1 cellular context compared by ENCODE assay signal in genomic region chr19:7918615-7919421, GRCh38.
TF ChIP-seq lines count a peak whose summit lies in the region.

No MANE protein-coding gene starts in this region.

TF ChIP-seq in HepG2, 621 proteins besides CTCF, POLR2A, EP300 and RAD21 (continued from another document and continues in another):
- TF ChIP-seq, protein P1, sequence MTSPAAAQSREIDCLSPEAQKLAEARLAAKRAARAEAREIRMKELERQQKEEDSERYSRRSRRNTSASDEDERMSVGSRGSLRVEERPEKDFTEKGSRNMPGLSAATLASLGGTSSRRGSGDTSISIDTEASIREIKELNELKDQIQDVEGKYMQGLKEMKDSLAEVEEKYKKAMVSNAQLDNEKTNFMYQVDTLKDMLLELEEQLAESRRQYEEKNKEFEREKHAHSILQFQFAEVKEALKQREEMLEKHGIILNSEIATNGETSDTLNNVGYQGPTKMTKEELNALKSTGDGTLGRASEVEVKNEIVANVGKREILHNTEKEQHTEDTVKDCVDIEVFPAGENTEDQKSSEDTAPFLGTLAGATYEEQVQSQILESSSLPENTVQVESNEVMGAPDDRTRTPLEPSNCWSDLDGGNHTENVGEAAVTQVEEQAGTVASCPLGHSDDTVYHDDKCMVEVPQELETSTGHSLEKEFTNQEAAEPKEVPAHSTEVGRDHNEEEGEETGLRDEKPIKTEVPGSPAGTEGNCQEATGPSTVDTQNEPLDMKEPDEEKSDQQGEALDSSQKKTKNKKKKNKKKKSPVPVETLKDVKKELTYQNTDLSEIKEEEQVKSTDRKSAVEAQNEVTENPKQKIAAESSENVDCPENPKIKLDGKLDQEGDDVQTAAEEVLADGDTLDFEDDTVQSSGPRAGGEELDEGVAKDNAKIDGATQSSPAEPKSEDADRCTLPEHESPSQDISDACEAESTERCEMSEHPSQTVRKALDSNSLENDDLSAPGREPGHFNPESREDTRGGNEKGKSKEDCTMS (CRISPR knock-in tag; conservative IDR thresholded peaks at IDR 0.05) = no peak
- TF ChIP-seq SNAPC5 (CRISPR knock-in tag; IDR thresholded peaks at IDR 0.05; ENCODE audit: borderline replicate concordance) = no peak
- TF ChIP-seq NCOR1 (IDR thresholded peaks at IDR 0.05; ENCODE audit: borderline replicate concordance, low read length) = peak; percentile 62; the same call in 1 of the 2 replicates
- TF ChIP-seq, protein P2, sequence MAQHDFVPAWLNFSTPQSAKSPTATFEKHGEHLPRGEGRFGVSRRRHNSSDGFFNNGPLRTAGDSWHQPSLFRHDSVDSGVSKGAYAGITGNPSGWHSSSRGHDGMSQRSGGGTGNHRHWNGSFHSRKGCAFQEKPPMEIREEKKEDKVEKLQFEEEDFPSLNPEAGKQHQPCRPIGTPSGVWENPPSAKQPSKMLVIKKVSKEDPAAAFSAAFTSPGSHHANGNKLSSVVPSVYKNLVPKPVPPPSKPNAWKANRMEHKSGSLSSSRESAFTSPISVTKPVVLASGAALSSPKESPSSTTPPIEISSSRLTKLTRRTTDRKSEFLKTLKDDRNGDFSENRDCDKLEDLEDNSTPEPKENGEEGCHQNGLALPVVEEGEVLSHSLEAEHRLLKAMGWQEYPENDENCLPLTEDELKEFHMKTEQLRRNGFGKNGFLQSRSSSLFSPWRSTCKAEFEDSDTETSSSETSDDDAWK (CRISPR knock-in tag; IDR thresholded peaks at IDR 0.05) = no peak
- peak; percentile 30; the same call in 1 of the 2 replicates for TF ChIP-seq ZNF616 (CRISPR knock-in tag; IDR thresholded peaks at IDR 0.05; ENCODE audit: low read depth)
- no peak for TF ChIP-seq KDM2A (CRISPR knock-in tag; IDR thresholded peaks at IDR 0.05; ENCODE audit: borderline replicate concordance, low read depth)
- TF ChIP-seq HOXA9 (CRISPR knock-in tag; IDR thresholded peaks at IDR 0.05; ENCODE audit: borderline replicate concordance) = no peak
- peak; percentile 38; the same call in 1 of the 2 replicates for TF ChIP-seq IKZF5 (CRISPR knock-in tag; IDR thresholded peaks at IDR 0.05)
- 0 out of 2 replicates have a peak, but pooled peaks have one; percentile 31 for TF ChIP-seq SP2 (CRISPR knock-in tag; IDR thresholded peaks at IDR 0.05)
- TF ChIP-seq HMGXB3 (CRISPR knock-in tag; IDR thresholded peaks at IDR 0.05; ENCODE audit: borderline replicate concordance) = no peak
- TF ChIP-seq SOX13 (IDR thresholded peaks at IDR 0.05) = no peak
- peak in 1 of 2 experiments; percentile 31; a peak in 2 of 4 replicates for TF ChIP-seq SOX13 (CRISPR knock-in tag; conservative IDR thresholded peaks at IDR 0.05 in 1 of 2, IDR thresholded peaks at IDR 0.05 in 1 of 2)
- TF ChIP-seq, protein P3, sequence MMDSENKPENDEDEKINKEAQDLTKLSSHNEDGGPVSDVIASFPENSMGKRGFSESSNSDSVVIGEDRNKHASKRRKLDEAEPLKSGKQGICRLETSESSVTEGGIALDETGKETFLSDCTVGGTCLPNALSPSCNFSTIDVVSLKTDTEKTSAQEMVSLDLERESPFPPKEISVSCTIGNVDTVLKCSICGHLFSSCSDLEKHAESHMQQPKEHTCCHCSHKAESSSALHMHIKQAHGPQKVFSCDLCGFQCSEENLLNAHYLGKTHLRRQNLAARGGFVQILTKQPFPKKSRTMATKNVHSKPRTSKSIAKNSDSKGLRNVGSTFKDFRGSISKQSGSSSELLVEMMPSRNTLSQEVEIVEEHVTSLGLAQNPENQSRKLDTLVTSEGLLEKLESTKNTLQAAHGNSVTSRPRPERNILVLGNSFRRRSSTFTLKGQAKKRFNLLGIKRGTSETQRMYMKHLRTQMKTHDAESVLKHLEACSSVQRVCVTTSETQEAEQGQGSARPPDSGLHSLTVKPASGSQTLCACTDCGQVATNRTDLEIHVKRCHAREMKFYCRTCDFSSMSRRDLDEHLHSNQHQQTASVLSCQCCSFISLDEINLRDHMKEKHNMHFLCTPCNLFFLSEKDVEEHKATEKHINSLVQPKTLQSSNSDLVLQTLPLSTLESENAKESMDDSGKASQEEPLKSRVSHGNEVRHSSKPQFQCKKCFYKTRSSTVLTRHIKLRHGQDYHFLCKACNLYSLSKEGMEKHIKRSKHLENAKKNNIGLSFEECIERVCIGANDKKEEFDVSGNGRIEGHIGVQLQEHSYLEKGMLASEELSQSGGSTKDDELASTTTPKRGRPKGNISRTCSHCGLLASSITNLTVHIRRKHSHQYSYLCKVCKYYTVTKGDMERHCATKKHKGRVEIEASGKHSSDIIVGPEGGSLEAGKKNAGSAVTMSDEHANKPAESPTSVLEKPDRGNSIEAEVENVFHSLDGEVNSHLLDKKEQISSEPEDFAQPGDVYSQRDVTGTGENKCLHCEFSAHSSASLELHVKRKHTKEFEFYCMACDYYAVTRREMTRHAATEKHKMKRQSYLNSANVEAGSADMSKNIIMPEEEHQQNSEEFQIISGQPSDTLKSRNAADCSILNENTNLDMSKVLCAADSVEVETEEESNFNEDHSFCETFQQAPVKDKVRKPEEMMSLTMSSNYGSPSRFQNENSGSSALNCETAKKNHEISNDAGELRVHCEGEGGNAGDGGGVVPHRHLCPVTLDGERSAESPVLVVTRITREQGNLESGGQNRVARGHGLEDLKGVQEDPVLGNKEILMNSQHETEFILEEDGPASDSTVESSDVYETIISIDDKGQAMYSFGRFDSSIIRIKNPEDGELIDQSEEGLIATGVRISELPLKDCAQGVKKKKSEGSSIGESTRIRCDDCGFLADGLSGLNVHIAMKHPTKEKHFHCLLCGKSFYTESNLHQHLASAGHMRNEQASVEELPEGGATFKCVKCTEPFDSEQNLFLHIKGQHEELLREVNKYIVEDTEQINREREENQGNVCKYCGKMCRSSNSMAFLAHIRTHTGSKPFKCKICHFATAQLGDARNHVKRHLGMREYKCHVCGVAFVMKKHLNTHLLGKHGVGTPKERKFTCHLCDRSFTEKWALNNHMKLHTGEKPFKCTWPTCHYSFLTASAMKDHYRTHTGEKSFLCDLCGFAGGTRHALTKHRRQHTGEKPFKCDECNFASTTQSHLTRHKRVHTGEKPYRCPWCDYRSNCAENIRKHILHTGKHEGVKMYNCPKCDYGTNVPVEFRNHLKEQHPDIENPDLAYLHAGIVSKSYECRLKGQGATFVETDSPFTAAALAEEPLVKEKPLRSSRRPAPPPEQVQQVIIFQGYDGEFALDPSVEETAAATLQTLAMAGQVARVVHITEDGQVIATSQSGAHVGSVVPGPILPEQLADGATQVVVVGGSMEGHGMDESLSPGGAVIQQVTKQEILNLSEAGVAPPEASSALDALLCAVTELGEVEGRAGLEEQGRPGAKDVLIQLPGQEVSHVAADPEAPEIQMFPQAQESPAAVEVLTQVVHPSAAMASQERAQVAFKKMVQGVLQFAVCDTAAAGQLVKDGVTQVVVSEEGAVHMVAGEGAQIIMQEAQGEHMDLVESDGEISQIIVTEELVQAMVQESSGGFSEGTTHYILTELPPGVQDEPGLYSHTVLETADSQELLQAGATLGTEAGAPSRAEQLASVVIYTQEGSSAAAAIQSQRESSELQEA (CRISPR knock-in tag; IDR thresholded peaks at IDR 0.05; ENCODE audit: not compliant biosample characterization) = peak; percentile 31
- TF ChIP-seq HINFP (CRISPR knock-in tag; IDR thresholded peaks at IDR 0.05; ENCODE audit: low read depth) = peak; percentile 72; the same call in 1 of the 2 replicates
- TF ChIP-seq, protein P4, sequence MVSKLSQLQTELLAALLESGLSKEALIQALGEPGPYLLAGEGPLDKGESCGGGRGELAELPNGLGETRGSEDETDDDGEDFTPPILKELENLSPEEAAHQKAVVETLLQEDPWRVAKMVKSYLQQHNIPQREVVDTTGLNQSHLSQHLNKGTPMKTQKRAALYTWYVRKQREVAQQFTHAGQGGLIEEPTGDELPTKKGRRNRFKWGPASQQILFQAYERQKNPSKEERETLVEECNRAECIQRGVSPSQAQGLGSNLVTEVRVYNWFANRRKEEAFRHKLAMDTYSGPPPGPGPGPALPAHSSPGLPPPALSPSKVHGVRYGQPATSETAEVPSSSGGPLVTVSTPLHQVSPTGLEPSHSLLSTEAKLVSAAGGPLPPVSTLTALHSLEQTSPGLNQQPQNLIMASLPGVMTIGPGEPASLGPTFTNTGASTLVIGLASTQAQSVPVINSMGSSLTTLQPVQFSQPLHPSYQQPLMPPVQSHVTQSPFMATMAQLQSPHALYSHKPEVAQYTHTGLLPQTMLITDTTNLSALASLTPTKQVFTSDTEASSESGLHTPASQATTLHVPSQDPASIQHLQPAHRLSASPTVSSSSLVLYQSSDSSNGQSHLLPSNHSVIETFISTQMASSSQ (IDR thresholded peaks at IDR 0.05; ENCODE audit: low read depth) = no peak
- TF ChIP-seq, protein P4 (CRISPR knock-in tag; IDR thresholded peaks at IDR 0.05; ENCODE audit: borderline replicate concordance) = peak; percentile 39; the same call in 1 of the 2 replicates
- no peak for TF ChIP-seq SIX4 (CRISPR knock-in tag; IDR thresholded peaks at IDR 0.05)
- TF ChIP-seq SAP130 (CRISPR knock-in tag; IDR thresholded peaks at IDR 0.05; ENCODE audit: low read depth) = peak; percentile 81
